Comparison of ENCODE assay signal across 15 cellular contexts in genomic region chr10:74746813-74747212, GRCh38.
"Had no signal": no experiment of that assay in that cellular context is flagged by ENCODE, and none has a peak within 500 bp of the region (broad histone marks: within the 10 kb centered on the region; RNA-seq: fewer than 3 reads in every experiment).

No MANE protein-coding gene starts in this region.

- ATAC-seq: heart left ventricle; mucosa of descending colon; naive thymus-derived CD8-positive, alpha-beta T cell; right cardiac atrium had no signal

- H3K4me1 ChIP-seq: heart left ventricle had no signal

- H3K27me3 ChIP-seq: heart left ventricle, ovary had no signal

- H3K4me3 Mint-ChIP-seq: endodermal cell; naive thymus-derived CD8-positive, alpha-beta T cell had no signal

- H3K4me2 ChIP-seq: smooth muscle cell had no signal

- H3K4me3 ChIP-seq: coronary artery, heart left ventricle, mucosa of descending colon, ovary, smooth muscle cell had no signal

- H3K27me3 Mint-ChIP-seq: naive thymus-derived CD8-positive, alpha-beta T cell had no signal

- H3K36me3 Mint-ChIP-seq: naive thymus-derived CD8-positive, alpha-beta T cell had no signal

- DNase-seq: effector CD4-positive, alpha-beta T cell; endodermal cell; erythroblast; heart left ventricle; hippocampal formation; mammary epithelial cell; mucosa of descending colon; naive thymus-derived CD8-positive, alpha-beta T cell; ovary; right cardiac atrium; stimulated activated CD4-positive, alpha-beta T cell treated with anti-CD3 and anti-CD28 coated beads, Interleukin-2, amount 100 ng/mL, for 48 hours; stimulated activated naive CD4-positive, alpha-beta T cell treated with Interleukin-2 at 50 U/mL for 16 hours; trophoblast cell had no signal

- H3K9me3 ChIP-seq: heart left ventricle, mucosa of descending colon, ovary had no signal

- H3K36me3 ChIP-seq: heart left ventricle, ovary had no signal

- H3K9me3 Mint-ChIP-seq: endodermal cell; naive thymus-derived CD8-positive, alpha-beta T cell had no signal

- H3K27ac ChIP-seq: coronary artery, heart left ventricle, ovary had no signal

- H3K27ac Mint-ChIP-seq: endodermal cell had no signal
